Comparison of ENCODE assay signal across 30 cellular contexts in genomic region chr1:24123611-24124010, GRCh38. TPM values are rescaled to one million over a fixed set of nuclear protein-coding genes. Genes with fewer than 3 reads are reported as not detected.
"Had no signal": no experiment of that assay in that cellular context is flagged by ENCODE, and none has a peak within 500 bp of the region (broad histone marks: within the 10 kb centered on the region; RNA-seq: fewer than 3 reads in every experiment).

No MANE protein-coding gene starts in this region.

- H3K27me3 ChIP-seq: neutrophil, pancreas, right lobe of liver, sigmoid colon, suprapubic skin, testis, transverse colon, vagina had no signal

- H3K36me3 Mint-ChIP-seq: naive B cell; naive thymus-derived CD8-positive, alpha-beta T cell; stimulated activated memory B cell treated with anti-CD40 and anti-IgM and Interleukin-4, amounts not matched to agents 10 μg/mL and 1 μg/mL and 100 μg/mL, for 72 hours; type B pancreatic cell had no signal

- H3K4me1 Mint-ChIP-seq: naive B cell; naive thymus-derived CD8-positive, alpha-beta T cell; neural crest cell; stimulated activated memory B cell treated with anti-CD40 and anti-IgM and Interleukin-4, amounts not matched to agents 10 μg/mL and 1 μg/mL and 100 μg/mL, for 72 hours; stimulated activated naive CD8-positive, alpha-beta T cell treated with anti-CD3 and anti-CD28 coated beads, Interleukin-15, amount 100 ng/mL, for 72 hours had no signal

- H3K27ac Mint-ChIP-seq: nephron progenitor cell; progenitor cell of endocrine pancreas; stimulated activated memory B cell treated with anti-CD40 and anti-IgM and Interleukin-4, amounts not matched to agents 10 μg/mL and 1 μg/mL and 100 μg/mL, for 72 hours; type B pancreatic cell had no signal

- H3K4me3 Mint-ChIP-seq: naive B cell; naive thymus-derived CD8-positive, alpha-beta T cell; nephron progenitor cell; neural crest cell; stimulated activated memory B cell treated with anti-CD40 and anti-IgM and Interleukin-4, amounts not matched to agents 10 μg/mL and 1 μg/mL and 100 μg/mL, for 72 hours; stimulated activated naive CD8-positive, alpha-beta T cell treated with anti-CD3 and anti-CD28 coated beads, Interleukin-15, amount 100 ng/mL, for 72 hours; type B pancreatic cell had no signal

- DNase-seq: naive B cell; naive thymus-derived CD8-positive, alpha-beta T cell; nephron progenitor cell; nucleus accumbens; pancreas; right cardiac atrium; right lobe of liver; sigmoid colon; small intestine; stimulated activated CD4-positive, alpha-beta T cell treated with anti-CD3 and anti-CD28 coated beads, Interleukin-15, amount 100 ng/mL, for 24 hours; stimulated activated CD4-positive, alpha-beta T cell treated with anti-CD3 and anti-CD28 coated beads, Interleukin-2, amount 100 ng/mL, for 24 hours; stimulated activated CD4-positive, alpha-beta T cell treated with anti-CD3 and anti-CD28 coated beads, Interleukin-2, amount 100 ng/mL, for 48 hours; stimulated activated CD4-positive, alpha-beta T cell treated with anti-CD3 and anti-CD28 coated beads, Interleukin-4, amount 100 ng/mL, for 24 hours; stimulated activated naive CD4-positive, alpha-beta T cell; stimulated activated naive CD8-positive, alpha-beta T cell treated with anti-CD3 and anti-CD28 coated beads, Interleukin-15, amount 100 ng/mL, for 72 hours; stimulated activated naive CD8-positive, alpha-beta T cell treated with anti-CD3 and anti-CD28 coated beads, Interleukin-15, Interleukin-2, amounts not matched to agents 100 U/mL and 50 U/mL, for 24 hours; substantia nigra; testis; tibial artery; transverse colon had no signal

- H3K9me3 ChIP-seq: neutrophil, pancreas, psoas muscle, right lobe of liver, sigmoid colon, suprapubic skin, testis, tibial artery, transverse colon, vagina had no signal

- H3K36me3 ChIP-seq: neutrophil, right lobe of liver, sigmoid colon, tibial artery, transverse colon, vagina had no signal

- H3K27me3 Mint-ChIP-seq: progenitor cell of endocrine pancreas; stimulated activated naive CD8-positive, alpha-beta T cell treated with anti-CD3 and anti-CD28 coated beads, Interleukin-15, amount 100 ng/mL, for 72 hours; type B pancreatic cell had no signal

- ATAC-seq: naive thymus-derived CD8-positive, alpha-beta T cell; pancreas; psoas muscle; right cardiac atrium; right lobe of liver; stimulated activated memory B cell treated with anti-CD40 and anti-IgM and Interleukin-4, amounts not matched to agents 10 μg/mL and 1 μg/mL and 100 μg/mL, for 72 hours; stimulated activated naive CD8-positive, alpha-beta T cell treated with anti-CD3 and anti-CD28 coated beads, Interleukin-15, amount 100 ng/mL, for 72 hours; stimulated activated naive CD8-positive, alpha-beta T cell treated with anti-CD3 and anti-CD28 coated beads, Interleukin-15, Interleukin-2, amounts not matched to agents 100 U/mL and 50 U/mL, for 24 hours had no signal

- H3K27ac ChIP-seq: neutrophil, psoas muscle, right lobe of liver, sigmoid colon, suprapubic skin, testis, tibial artery, transverse colon, vagina had no signal

- H3K9me3 Mint-ChIP-seq: naive B cell; naive thymus-derived CD8-positive, alpha-beta T cell; nephron progenitor cell; neural crest cell; stimulated activated memory B cell treated with anti-CD40 and anti-IgM and Interleukin-4, amounts not matched to agents 10 μg/mL and 1 μg/mL and 100 μg/mL, for 72 hours; type B pancreatic cell had no signal

- H3K4me3 ChIP-seq: pancreas, psoas muscle, right lobe of liver, sigmoid colon, suprapubic skin, testis, tibial artery, transverse colon, vagina had no signal

RNA-seq across cellular contexts. Expression of gene MYOM3, which starts 11.7 kb away (rescaled TPM):
- total RNA-seq: naive thymus-derived CD8-positive, alpha-beta T cell; neural crest cell; osteocyte had no signal

RNA-seq across cellular contexts. Expression of gene IL22RA1, which starts 19.3 kb away (rescaled TPM):
- total RNA-seq: naive thymus-derived CD8-positive, alpha-beta T cell; neural crest cell; osteocyte; skeletal muscle tissue had no signal
